Comparison of ENCODE assay signal across 18 cellular contexts in the genomic region with DNA sequence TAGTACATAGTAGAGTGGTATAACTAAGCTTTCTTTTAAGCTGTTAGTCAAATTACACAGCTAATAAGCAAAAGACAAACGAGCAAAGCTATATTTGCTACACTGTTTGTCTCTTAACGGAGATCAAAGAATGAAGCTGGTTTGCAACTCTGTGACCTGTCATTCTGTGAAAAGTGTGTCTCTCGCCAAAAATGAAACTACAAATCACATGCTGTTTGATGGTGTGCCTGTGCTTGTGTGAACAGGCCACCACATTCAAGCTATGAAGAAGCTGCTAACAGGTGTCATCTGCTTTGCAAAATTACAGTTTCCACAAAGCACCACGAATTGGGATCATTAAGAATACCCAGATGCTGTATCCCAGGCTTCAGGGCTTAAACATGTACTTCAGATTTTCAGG.
DNase-seq lines count a peak whose midpoint lies in the region; FAIRE-seq and TF ChIP-seq lines count a peak whose summit lies in the region.
"Had no signal": no experiment of that assay in that cellular context is flagged by ENCODE, and none has a peak within 500 bp of the region (broad histone marks: within the 10 kb centered on the region; RNA-seq: fewer than 3 reads in every experiment).

No MANE protein-coding gene starts in this region.

- H3K4me3 Mint-ChIP-seq in activated CD4-positive, alpha-beta T cell treated with anti-CD3 and anti-CD28 coated beads, Interleukin-2, amount 10 ng/mL, durations not matched to agents 24 days and 14 days = no peak overlapping the region
- no peak overlapping the region for H3K4me3 Mint-ChIP-seq in CD4-positive, alpha-beta memory T cell
- H3K4me3 Mint-ChIP-seq: activated T-cell treated with anti-CD3 and anti-CD28 coated beads, Interleukin-2, amount 50 U/mL, for 4 hours; mesothelial cell of epicardium had no signal

- no peak for TF ChIP-seq POLR2A in H54 (IDR thresholded peaks at IDR 0.05; ENCODE audit: low read depth, low read length)

- POLR2A ChIA-PET in CD4-positive, alpha-beta memory T cell (lab: Charles Lee; ENCODE audit: partially characterized antibody) = no interaction called here

- no peaks in the 10 kb centered on the region for H4K20me1 ChIP-seq in KMS-11 (ENCODE audit: insufficient read depth)

- H3K9me3 Mint-ChIP-seq in activated CD4-positive, alpha-beta T cell treated with anti-CD3 and anti-CD28 coated beads, Interleukin-2, amount 10 ng/mL, durations not matched to agents 24 days and 14 days = no peaks in the 10 kb centered on the region
- H3K9me3 Mint-ChIP-seq in CD4-positive, alpha-beta memory T cell = no peaks in the 10 kb centered on the region
- H3K9me3 Mint-ChIP-seq: activated T-cell treated with anti-CD3 and anti-CD28 coated beads, Interleukin-2, amount 50 U/mL, for 4 hours; mesothelial cell of epicardium had no signal

- no peak overlapping the region for H3K27ac Mint-ChIP-seq in activated CD4-positive, alpha-beta T cell treated with anti-CD3 and anti-CD28 coated beads, Interleukin-2, amount 10 ng/mL, durations not matched to agents 24 days and 14 days
- H3K27ac Mint-ChIP-seq in CD4-positive, alpha-beta memory T cell = no peak overlapping the region
- H3K27ac Mint-ChIP-seq: mesothelial cell of epicardium had no signal

- no peaks in the 10 kb centered on the region for H3K79me2 ChIP-seq in KMS-11 (ENCODE audit: insufficient read depth, low read depth)

- H3K9ac ChIP-seq in KMS-11 = no peak overlapping the region; the same call in 1 of the 2 replicates

- intact Hi-C loops in activated CD4-positive, alpha-beta T cell treated with anti-CD3 and anti-CD28 coated beads, Interleukin-2, amount 10 ng/mL, durations not matched to agents 24 days and 14 days (cut with micrococcal nuclease) = no loop called here
- intact Hi-C loops in CD4-positive, alpha-beta memory T cell (cut with micrococcal nuclease) = no loop called here

- no peaks in the 10 kb centered on the region for H3K36me3 Mint-ChIP-seq in activated CD4-positive, alpha-beta T cell treated with anti-CD3 and anti-CD28 coated beads, Interleukin-2, amount 10 ng/mL, durations not matched to agents 24 days and 14 days (ENCODE audit: low read depth)
- no peaks in the 10 kb centered on the region for H3K36me3 Mint-ChIP-seq in CD4-positive, alpha-beta memory T cell
- H3K36me3 Mint-ChIP-seq: mesothelial cell of epicardium had no signal

- no peaks in the 10 kb centered on the region for H3K4me1 Mint-ChIP-seq in activated CD4-positive, alpha-beta T cell treated with anti-CD3 and anti-CD28 coated beads, Interleukin-2, amount 10 ng/mL, durations not matched to agents 24 days and 14 days
- H3K4me1 Mint-ChIP-seq in CD4-positive, alpha-beta memory T cell = no peaks in the 10 kb centered on the region

- H3K27ac ChIP-seq in KMS-11 = peak overlapping the region; percentile 8
- no peak overlapping the region for H3K27ac ChIP-seq in CD4-positive, alpha-beta memory T cell (ENCODE audit: low read depth, low read length)
- H3K27ac ChIP-seq: prostate gland, vagina had no signal

- FAIRE-seq in H54 (lab: Jason Lieb, UNC) = peak; percentile 43
- FAIRE-seq: TTC549 had no signal

- H2AFZ ChIP-seq in KMS-11 (ENCODE audit: low read depth) = peak overlapping the region; percentile 72

- no peaks in the 10 kb centered on the region for H3K27me3 ChIP-seq in KMS-11 (ENCODE audit: insufficient read depth, low read depth)
- H3K27me3 ChIP-seq in CD4-positive, alpha-beta memory T cell (ENCODE audit: insufficient read depth, low read length) = no peaks in the 10 kb centered on the region
- H3K27me3 ChIP-seq: vagina had no signal

- H3K36me3 ChIP-seq in KMS-11 (ENCODE audit: insufficient read depth) = no peaks in the 10 kb centered on the region
- no peaks in the 10 kb centered on the region for H3K36me3 ChIP-seq in CD4-positive, alpha-beta memory T cell (ENCODE audit: insufficient read depth, low read length)
- H3K36me3 ChIP-seq: prostate gland, vagina had no signal

- DNase-seq in activated CD4-positive, alpha-beta T cell treated with anti-CD3 and anti-CD28 coated beads, Interleukin-2, amount 10 ng/mL, durations not matched to agents 24 days and 14 days = peak; percentile 61
- no peak for DNase-seq in activated CD4-positive, alpha-beta T cell treated with anti-CD3 and anti-CD28 coated beads, Interleukin-2, amount 50 U/mL, for 48 hours
- DNase-seq in H54 (ENCODE audit: insufficient read length, low spot score) (no peak), medulla oblongata (ENCODE audit: extremely low spot score) (peak; percentile 24), NCI-H1092 treated with DMSO at 0.1 percent for 48 hours (lab: John Stamatoyannopoulos, UW) (no peak), HuH-7.5 (ENCODE audit: low spot score) (no peak)
- DNase-seq in CD4-positive, alpha-beta memory T cell = no peak
- DNase-seq: activated T-cell treated with anti-CD3 and anti-CD28 coated beads, Interleukin-2, amount 50 U/mL, for 4 hours; Calu3; dermis blood vessel endothelial cell; NCI-H1105; NCI-H510A; SHP77 treated with DMSO at 0.1 percent for 48 hours had no signal

- TF ChIP-seq CTCF in KMS-11 (conservative IDR thresholded peaks at IDR 0.05; ENCODE audit: low read depth, low read length) = no peak

- CTCF ChIA-PET in CD4-positive, alpha-beta memory T cell (lab: Charles Lee; ENCODE audit: partially characterized antibody) = no interaction called here

- no peaks in the 10 kb centered on the region for H3K27me3 Mint-ChIP-seq in activated CD4-positive, alpha-beta T cell treated with anti-CD3 and anti-CD28 coated beads, Interleukin-2, amount 10 ng/mL, durations not matched to agents 24 days and 14 days
- H3K27me3 Mint-ChIP-seq in CD4-positive, alpha-beta memory T cell = no peaks in the 10 kb centered on the region

- no peaks in the 10 kb centered on the region for H3K9me3 ChIP-seq in CD4-positive, alpha-beta memory T cell (ENCODE audit: control insufficient read depth in 1 of 2, low read length in 2 of 2)
- H3K9me3 ChIP-seq: prostate gland, vagina had no signal

- peaks cover 8% of the 10 kb centered on the region for H3K4me1 ChIP-seq in KMS-11 (ENCODE audit: low read depth, poor library complexity, severe bottlenecking)
- no peaks in the 10 kb centered on the region for H3K4me1 ChIP-seq in CD4-positive, alpha-beta memory T cell (ENCODE audit: insufficient read depth, low read length)
- H3K4me1 ChIP-seq: prostate gland, vagina had no signal

- peak overlapping the region; percentile 58 for H3K4me2 ChIP-seq in KMS-11

- peak overlapping the region; percentile 45 for H3K4me3 ChIP-seq in KMS-11 (IDR thresholded peaks at IDR 0.05; ENCODE audit: insufficient read depth, low read depth, low read length)
- no peak overlapping the region for H3K4me3 ChIP-seq in CD4-positive, alpha-beta memory T cell (ENCODE audit: low read length in 2 of 2)
- H3K4me3 ChIP-seq: prostate gland, vagina had no signal

Comparison
In these comparisons a context has a peak if more than half of its experiments do, and no peak if none do; other contexts are left out.
1. DNase-seq: peak in activated CD4-positive, alpha-beta T cell treated with anti-CD3 and anti-CD28 coated beads, Interleukin-2, amount 10 ng/mL, durations not matched to agents 24 days and 14 days (single experiment) and medulla oblongata (single experiment); none in activated CD4-positive, alpha-beta T cell treated with anti-CD3 and anti-CD28 coated beads, Interleukin-2, amount 50 U/mL, for 48 hours (0 of 2), H54 (single experiment), NCI-H1092 treated with DMSO at 0.1 percent for 48 hours (single experiment), HuH-7.5 (single experiment) and CD4-positive, alpha-beta memory T cell (0 of 5).